ENCODE assay signal across 1 cellular context in the genomic region with DNA sequence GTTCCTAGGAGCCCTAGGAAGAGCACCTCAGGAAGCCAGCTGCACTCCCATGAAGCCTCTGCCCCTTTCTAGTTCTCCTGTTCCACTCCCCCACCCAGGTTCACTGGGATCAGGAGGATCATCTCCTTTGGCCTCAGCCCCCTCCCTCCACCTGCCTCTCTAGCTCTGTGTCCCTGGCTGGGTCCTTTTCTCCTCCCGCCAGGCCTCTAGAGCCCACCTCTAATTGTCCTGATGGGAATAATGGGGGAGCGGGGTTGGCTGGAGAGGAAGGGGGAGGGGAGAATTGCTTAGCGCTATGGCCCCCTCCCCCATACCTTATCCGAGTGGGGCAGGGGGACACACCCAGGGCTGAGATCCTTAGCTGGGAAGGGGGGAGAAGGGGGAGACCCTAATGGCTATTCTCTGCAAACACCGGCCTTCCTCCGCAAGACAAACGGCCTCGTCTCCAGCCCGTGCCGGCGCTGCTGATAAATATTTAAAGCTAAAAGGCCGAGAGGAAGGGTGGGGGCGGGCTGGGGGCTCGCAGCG.
TF ChIP-seq lines count a peak whose summit lies in the region.

No MANE protein-coding gene starts in this region.

TF ChIP-seq in GM23338, 12 proteins besides CTCF, POLR2A, EP300 and RAD21 (continued from another document):
- TF ChIP-seq, protein P1, sequence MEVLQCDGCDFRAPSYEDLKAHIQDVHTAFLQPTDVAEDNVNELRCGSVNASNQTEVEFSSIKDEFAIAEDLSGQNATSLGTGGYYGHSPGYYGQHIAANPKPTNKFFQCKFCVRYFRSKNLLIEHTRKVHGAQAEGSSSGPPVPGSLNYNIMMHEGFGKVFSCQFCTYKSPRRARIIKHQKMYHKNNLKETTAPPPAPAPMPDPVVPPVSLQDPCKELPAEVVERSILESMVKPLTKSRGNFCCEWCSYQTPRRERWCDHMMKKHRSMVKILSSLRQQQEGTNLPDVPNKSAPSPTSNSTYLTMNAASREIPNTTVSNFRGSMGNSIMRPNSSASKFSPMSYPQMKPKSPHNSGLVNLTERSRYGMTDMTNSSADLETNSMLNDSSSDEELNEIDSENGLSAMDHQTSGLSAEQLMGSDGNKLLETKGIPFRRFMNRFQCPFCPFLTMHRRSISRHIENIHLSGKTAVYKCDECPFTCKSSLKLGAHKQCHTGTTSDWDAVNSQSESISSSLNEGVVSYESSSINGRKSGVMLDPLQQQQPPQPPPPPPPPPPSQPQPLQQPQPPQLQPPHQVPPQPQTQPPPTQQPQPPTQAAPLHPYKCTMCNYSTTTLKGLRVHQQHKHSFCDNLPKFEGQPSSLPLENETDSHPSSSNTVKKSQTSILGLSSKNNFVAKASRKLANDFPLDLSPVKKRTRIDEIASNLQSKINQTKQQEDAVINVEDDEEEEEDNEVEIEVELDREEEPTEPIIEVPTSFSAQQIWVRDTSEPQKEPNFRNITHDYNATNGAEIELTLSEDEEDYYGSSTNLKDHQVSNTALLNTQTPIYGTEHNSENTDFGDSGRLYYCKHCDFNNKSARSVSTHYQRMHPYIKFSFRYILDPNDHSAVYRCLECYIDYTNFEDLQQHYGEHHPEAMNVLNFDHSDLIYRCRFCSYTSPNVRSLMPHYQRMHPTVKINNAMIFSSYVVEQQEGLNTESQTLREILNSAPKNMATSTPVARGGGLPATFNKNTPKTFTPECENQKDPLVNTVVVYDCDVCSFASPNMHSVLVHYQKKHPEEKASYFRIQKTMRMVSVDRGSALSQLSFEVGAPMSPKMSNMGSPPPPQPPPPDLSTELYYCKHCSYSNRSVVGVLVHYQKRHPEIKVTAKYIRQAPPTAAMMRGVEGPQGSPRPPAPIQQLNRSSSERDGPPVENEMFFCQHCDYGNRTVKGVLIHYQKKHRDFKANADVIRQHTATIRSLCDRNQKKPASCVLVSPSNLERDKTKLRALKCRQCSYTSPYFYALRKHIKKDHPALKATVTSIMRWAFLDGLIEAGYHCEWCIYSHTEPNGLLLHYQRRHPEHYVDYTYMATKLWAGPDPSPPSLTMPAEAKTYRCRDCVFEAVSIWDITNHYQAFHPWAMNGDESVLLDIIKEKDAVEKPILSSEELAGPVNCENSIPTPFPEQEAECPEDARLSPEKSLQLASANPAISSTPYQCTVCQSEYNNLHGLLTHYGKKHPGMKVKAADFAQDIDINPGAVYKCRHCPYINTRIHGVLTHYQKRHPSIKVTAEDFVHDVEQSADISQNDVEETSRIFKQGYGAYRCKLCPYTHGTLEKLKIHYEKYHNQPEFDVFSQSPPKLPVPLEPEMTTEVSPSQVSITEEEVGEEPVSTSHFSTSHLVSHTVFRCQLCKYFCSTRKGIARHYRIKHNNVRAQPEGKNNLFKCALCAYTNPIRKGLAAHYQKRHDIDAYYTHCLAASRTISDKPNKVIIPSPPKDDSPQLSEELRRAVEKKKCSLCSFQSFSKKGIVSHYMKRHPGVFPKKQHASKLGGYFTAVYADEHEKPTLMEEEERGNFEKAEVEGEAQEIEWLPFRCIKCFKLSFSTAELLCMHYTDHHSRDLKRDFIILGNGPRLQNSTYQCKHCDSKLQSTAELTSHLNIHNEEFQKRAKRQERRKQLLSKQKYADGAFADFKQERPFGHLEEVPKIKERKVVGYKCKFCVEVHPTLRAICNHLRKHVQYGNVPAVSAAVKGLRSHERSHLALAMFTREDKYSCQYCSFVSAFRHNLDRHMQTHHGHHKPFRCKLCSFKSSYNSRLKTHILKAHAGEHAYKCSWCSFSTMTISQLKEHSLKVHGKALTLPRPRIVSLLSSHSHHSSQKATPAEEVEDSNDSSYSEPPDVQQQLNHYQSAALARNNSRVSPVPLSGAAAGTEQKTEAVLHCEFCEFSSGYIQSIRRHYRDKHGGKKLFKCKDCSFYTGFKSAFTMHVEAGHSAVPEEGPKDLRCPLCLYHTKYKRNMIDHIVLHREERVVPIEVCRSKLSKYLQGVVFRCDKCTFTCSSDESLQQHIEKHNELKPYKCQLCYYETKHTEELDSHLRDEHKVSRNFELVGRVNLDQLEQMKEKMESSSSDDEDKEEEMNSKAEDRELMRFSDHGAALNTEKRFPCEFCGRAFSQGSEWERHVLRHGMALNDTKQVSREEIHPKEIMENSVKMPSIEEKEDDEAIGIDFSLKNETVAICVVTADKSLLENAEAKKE (CRISPR knock-in tag; IDR thresholded peaks at IDR 0.05): no peak
